28 cellular contexts compared by ENCODE assay signal in the genomic region with DNA sequence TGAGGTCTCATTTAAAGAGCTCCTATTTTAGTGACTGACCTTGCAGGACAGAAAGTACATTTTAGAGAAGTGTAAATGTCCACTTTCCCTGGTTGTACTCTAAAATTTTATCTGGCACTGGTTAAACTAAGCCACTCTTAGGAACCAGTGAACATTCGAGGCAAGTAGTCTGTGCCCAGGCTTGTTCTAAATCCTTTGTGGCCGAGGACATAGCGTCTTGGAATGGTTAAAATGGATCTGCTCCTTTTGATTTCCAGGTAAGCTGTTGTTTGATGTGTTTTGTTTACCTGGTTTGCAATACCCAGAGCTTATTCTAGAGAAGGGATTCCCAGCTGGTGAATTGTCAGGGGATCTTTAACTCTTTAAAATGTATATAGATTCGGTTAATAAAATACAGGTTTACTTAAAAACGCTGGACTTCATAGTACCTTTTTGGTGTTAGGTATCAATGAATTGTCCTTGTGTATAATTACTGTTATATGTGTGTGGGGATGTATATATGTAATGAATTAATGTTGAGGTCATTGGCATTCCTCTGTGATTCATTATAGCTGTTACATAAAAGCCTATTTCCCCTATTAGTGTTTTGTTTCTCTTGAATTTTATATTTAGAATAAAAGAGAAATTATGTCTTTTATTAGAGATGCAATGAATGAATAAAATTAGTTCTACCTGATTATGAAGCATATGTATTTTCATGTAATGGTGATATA. TPM values are rescaled to one million over a fixed set of nuclear protein-coding genes. Genes with fewer than 3 reads are reported as not detected.
A peak's percentile ranks its signal among the peaks of the same experiment; 100 is the strongest.
DNase-seq lines count a peak whose midpoint lies in the region; ATAC-seq and TF ChIP-seq lines count a peak whose summit lies in the region.
"Had no signal": no experiment of that assay in that cellular context is flagged by ENCODE, and none has a peak within 500 bp of the region (broad histone marks: within the 10 kb centered on the region; RNA-seq: fewer than 3 reads in every experiment).

No MANE protein-coding gene starts in this region.

- BruUV-seq in MCF 10A (replicated peaks; lab: Mats Ljungman, UMichigan), result no TSS peak

- no peaks in the 10 kb centered on the region for H3K27me3 Mint-ChIP-seq in MCF 10A (ENCODE audit: insufficient read depth, unreplicated experiment)
- H3K27me3 Mint-ChIP-seq: B cell; stimulated activated naive CD8-positive, alpha-beta T cell treated with anti-CD3 and anti-CD28 coated beads, Interleukin-15, Interleukin-2, amounts not matched to agents 100 ng/mL and 50 ng/mL, for 24 hours had no signal

- H3K9me3 Mint-ChIP-seq in MCF 10A (ENCODE audit: unreplicated experiment), result no peaks in the 10 kb centered on the region
- H3K9me3 Mint-ChIP-seq: CD8-positive, alpha-beta T cell; neural crest cell had no signal

- intact Hi-C loops in MCF 10A (cut with micrococcal nuclease) (no loop called here), breast epithelium (cut with DNase I; ENCODE audit: low total_unique reads) (no loop called here)

- CTCF ChIA-PET in MCF 10A (lab: Yijun Ruan, JAX), result interaction anchor here (0.6 to 1.8 kb wide), 4 partner anchors 34 to 95 kb away, joined by 3 to 10 read pairs (median 4); no protein-coding TSS in a partner anchor

- peaks cover 5% of the 10 kb centered on the region for H3K36me3 Mint-ChIP-seq in MCF 10A (ENCODE audit: insufficient read depth, unreplicated experiment)

- ATAC-seq in RWPE2 (ENCODE audit: low read depth) (peak; percentile 60), GM21723 (IDR thresholded peaks at IDR 0.05; ENCODE audit: unreplicated experiment) (no peak)
- ATAC-seq: A549; CD8-positive, alpha-beta T cell; left lobe of liver had no signal

- H3K4me3 ChIP-seq in breast epithelium (no peak overlapping the region), RWPE2 (ENCODE audit: severe bottlenecking) (no peak overlapping the region), brain microvascular endothelial cell (ENCODE audit: low read depth, low read length) (no peak overlapping the region)
- H3K4me3 ChIP-seq: A549, K562, right atrium auricular region, thoracic aorta had no signal

- H3K4me3 Mint-ChIP-seq in MCF 10A (ENCODE audit: unreplicated experiment), result peak overlapping the region; percentile 66
- H3K4me3 Mint-ChIP-seq: B cell; CD8-positive, alpha-beta T cell; neural crest cell; stimulated activated naive CD8-positive, alpha-beta T cell treated with anti-CD3 and anti-CD28 coated beads, Interleukin-15, Interleukin-2, amounts not matched to agents 100 ng/mL and 50 ng/mL, for 24 hours; T-helper 1 cell treated with Interleukin-12 subunit alpha and Interleukin-12 subunit beta and Interleukin-4 antibody, amounts not matched to agents 30 μg/mL and 1 μg/mL, for 36 hours had no signal

- TF ChIP-seq CTCF in MCF 10A (IDR thresholded peaks at IDR 0.05; ENCODE audit: unreplicated experiment), result no peak
- no peak for TF ChIP-seq CTCF in breast epithelium (IDR thresholded peaks at IDR 0.05)
- TF ChIP-seq CTCF in RWPE2 (IDR thresholded peaks at IDR 0.05; ENCODE audit: poor library complexity, severe bottlenecking), result no peak
- no peak for TF ChIP-seq CTCF in brain microvascular endothelial cell (IDR thresholded peaks at IDR 0.05; ENCODE audit: low read depth, low read length, missing control alignments)

- POLR2A ChIA-PET in MCF 10A (lab: Yijun Ruan, JAX), result interaction anchor here (0.6 to 5.1 kb wide), 14 partner anchors 9 to 169 kb away, joined by 3 to 46 read pairs (median 4); no protein-coding TSS in a partner anchor

- no peak for DNase-seq in MCF 10A (ENCODE audit: unreplicated experiment)
- no peak for DNase-seq in breast epithelium (ENCODE audit: low spot score in 2 of 2)
- no peak for DNase-seq in RWPE2 (ENCODE audit: low spot score)
- DNase-seq in epithelial cell of prostate (ENCODE audit: low read depth, low spot score), result no peak
- DNase-seq in AG08395 (ENCODE audit: low spot score), result no peak
- DNase-seq in HCEC 1CT, result no peak
- no peak for DNase-seq in brain microvascular endothelial cell
- DNase-seq: activated CD4-positive, alpha-beta T cell treated with anti-CD3 and anti-CD28 coated beads, Interleukin-2, amount 50 U/mL, for 1 hour; activated CD4-positive, CD25-positive, alpha-beta regulatory T cell; activated naive CD4-positive, alpha-beta T cell treated with Interleukin-2 at 50 U/mL for 16 hours; CD8-positive, alpha-beta T cell; mesendoderm; NCI-H1092; NCI-H1694 treated with DMSO at 0.1 percent for 48 hours; NCI-H2171 treated with DMSO at 0.1 percent for 48 hours; NCI-H510A; SK-N-SH; small intestine had no signal

- no peaks in the 10 kb centered on the region for H3K36me3 ChIP-seq in breast epithelium
- H3K36me3 ChIP-seq in RWPE2 (ENCODE audit: low read depth), result peaks cover 4% of the 10 kb centered on the region
- H3K36me3 ChIP-seq in brain microvascular endothelial cell (replicated peaks), result no peaks in the 10 kb centered on the region
- H3K36me3 ChIP-seq: right atrium auricular region, thoracic aorta had no signal

- H3K27ac ChIP-seq in breast epithelium (no peak overlapping the region), RWPE2 (ENCODE audit: poor library complexity, severe bottlenecking) (peak overlapping the region; percentile 76), epithelial cell of prostate (peak overlapping the region; percentile 82), brain microvascular endothelial cell (no peak overlapping the region)
- H3K27ac ChIP-seq: right atrium auricular region, thoracic aorta had no signal

- peak overlapping the region; percentile 95 for H3K27ac Mint-ChIP-seq in MCF 10A (ENCODE audit: low read depth, unreplicated experiment)
- H3K27ac Mint-ChIP-seq: B cell; CD8-positive, alpha-beta T cell; T-helper 1 cell treated with Interleukin-12 subunit alpha and Interleukin-12 subunit beta and Interleukin-4 antibody, amounts not matched to agents 30 μg/mL and 1 μg/mL, for 36 hours had no signal

- H3K27me3 ChIP-seq in breast epithelium, result no peaks in the 10 kb centered on the region
- H3K27me3 ChIP-seq in RWPE2 (ENCODE audit: insufficient read depth, poor library complexity, severe bottlenecking), result no peaks in the 10 kb centered on the region
- no peaks in the 10 kb centered on the region for H3K27me3 ChIP-seq in brain microvascular endothelial cell (replicated peaks)
- H3K27me3 ChIP-seq: right atrium auricular region had no signal

- in situ Hi-C loops in brain microvascular endothelial cell (cut with HindIII; ENCODE audit: low pct_ligation_motif_present, low sequenced_read_pairs), result no loop called here

- H3K9me3 ChIP-seq in breast epithelium (no peaks in the 10 kb centered on the region), RWPE2 (ENCODE audit: severe bottlenecking) (no peaks in the 10 kb centered on the region)
- H3K9me3 ChIP-seq: A549, right atrium auricular region, SK-N-SH, thoracic aorta had no signal

- TF ChIP-seq POLR2A in breast epithelium (IDR thresholded peaks at IDR 0.05), result no peak

- peaks cover 40% of the 10 kb centered on the region for H3K4me1 Mint-ChIP-seq in MCF 10A (ENCODE audit: insufficient read depth, unreplicated experiment)

- peaks cover 0 to 7% of the 10 kb centered on the region in 2 donors for H3K4me1 ChIP-seq in breast epithelium
- peaks cover 62% of the 10 kb centered on the region for H3K4me1 ChIP-seq in RWPE2 (ENCODE audit: insufficient read depth, poor library complexity, severe bottlenecking)

RNA-seq across cellular contexts. Expression of a gene that starts 15.8 kb away (rescaled TPM):
- total RNA-seq in MCF 10A (2022) (33.1 and 37.4 TPM in 2 replicates), breast epithelium (10 to 100 TPM; 61.6 to 83.2 (median 75.7) TPM)

Comparison
In these comparisons a context has a peak if more than half of its experiments do, and no peak if none do; other contexts are left out.
1. H3K27ac ChIP-seq: peak in RWPE2 (single experiment) and epithelial cell of prostate (single experiment); none in breast epithelium (0 of 2) and brain microvascular endothelial cell (single experiment).